Comparison of ENCODE assay signal across 1 cellular context in genomic region chr9:114908104-114908621, GRCh38.
TF ChIP-seq lines count a peak whose summit lies in the region.

No MANE protein-coding gene starts in this region.

TF ChIP-seq in HepG2, 621 proteins besides CTCF, POLR2A, EP300 and RAD21 (continued from another document):
- TF ChIP-seq, protein P1, sequence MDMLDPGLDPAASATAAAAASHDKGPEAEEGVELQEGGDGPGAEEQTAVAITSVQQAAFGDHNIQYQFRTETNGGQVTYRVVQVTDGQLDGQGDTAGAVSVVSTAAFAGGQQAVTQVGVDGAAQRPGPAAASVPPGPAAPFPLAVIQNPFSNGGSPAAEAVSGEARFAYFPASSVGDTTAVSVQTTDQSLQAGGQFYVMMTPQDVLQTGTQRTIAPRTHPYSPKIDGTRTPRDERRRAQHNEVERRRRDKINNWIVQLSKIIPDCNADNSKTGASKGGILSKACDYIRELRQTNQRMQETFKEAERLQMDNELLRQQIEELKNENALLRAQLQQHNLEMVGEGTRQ (IDR thresholded peaks at IDR 0.05; ENCODE audit: low read depth, low read length), result no peak
- TF ChIP-seq, protein P1 (CRISPR knock-in tag; IDR thresholded peaks at IDR 0.05; ENCODE audit: borderline replicate concordance), result no peak
- TF ChIP-seq, protein P2, sequence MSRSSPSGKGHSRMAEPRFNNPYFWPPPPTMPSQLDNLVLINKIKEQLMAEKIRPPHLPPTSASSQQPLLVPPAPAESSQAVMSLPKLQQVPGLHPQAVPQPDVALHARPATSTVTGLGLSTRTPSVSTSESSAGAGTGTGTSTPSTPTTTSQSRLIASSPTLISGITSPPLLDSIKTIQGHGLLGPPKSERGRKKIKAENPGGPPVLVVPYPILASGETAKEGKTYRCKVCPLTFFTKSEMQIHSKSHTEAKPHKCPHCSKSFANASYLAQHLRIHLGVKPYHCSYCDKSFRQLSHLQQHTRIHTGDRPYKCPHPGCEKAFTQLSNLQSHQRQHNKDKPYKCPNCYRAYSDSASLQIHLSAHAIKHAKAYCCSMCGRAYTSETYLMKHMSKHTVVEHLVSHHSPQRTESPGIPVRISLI (CRISPR knock-in tag; IDR thresholded peaks at IDR 0.05; ENCODE audit: borderline replicate concordance), result no peak
- TF ChIP-seq ZNF800 (CRISPR knock-in tag; IDR thresholded peaks at IDR 0.05) (no peak), GATAD2A (CRISPR knock-in tag; IDR thresholded peaks at IDR 0.05) (peak; percentile 94), ZC3H4 (CRISPR knock-in tag; IDR thresholded peaks at IDR 0.05; ENCODE audit: borderline replicate concordance) (no peak), ZFAT (CRISPR knock-in tag; conservative IDR thresholded peaks at IDR 0.05) (no peak), CEBPG (CRISPR knock-in tag; IDR thresholded peaks at IDR 0.05) (0 out of 2 replicates have a peak, but pooled peaks have one; percentile 18), HCFC1 (IDR thresholded peaks at IDR 0.05; ENCODE audit: low read depth, low read length) (no peak), ZNF160 (CRISPR knock-in tag; IDR thresholded peaks at IDR 0.05) (no peak), ZNF569 (CRISPR knock-in tag; IDR thresholded peaks at IDR 0.05; ENCODE audit: borderline replicate concordance) (no peak), DNMT3B (CRISPR knock-in tag; conservative IDR thresholded peaks at IDR 0.05) (no peak), ZBTB7A (CRISPR knock-in tag; IDR thresholded peaks at IDR 0.05) (no peak), ARID5B (CRISPR knock-in tag; IDR thresholded peaks at IDR 0.05) (peak; percentile 93), ZSCAN31 (CRISPR knock-in tag; IDR thresholded peaks at IDR 0.05; ENCODE audit: low read depth) (no peak)
- TF ChIP-seq, protein P3, sequence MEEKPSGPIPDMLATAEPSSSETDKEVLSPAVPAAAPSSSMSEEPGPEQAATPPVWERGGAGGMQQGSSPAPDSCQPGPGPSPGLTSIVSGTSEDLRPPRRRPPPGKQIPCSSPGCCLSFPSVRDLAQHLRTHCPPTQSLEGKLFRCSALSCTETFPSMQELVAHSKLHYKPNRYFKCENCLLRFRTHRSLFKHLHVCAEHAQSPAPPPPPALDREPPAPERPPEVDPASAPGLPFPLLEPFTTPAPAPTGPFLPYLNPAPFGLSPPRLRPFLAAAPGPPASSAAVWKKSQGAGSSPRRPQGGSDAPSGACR (CRISPR knock-in tag; IDR thresholded peaks at IDR 0.05), result no peak
- TF ChIP-seq, protein P4, sequence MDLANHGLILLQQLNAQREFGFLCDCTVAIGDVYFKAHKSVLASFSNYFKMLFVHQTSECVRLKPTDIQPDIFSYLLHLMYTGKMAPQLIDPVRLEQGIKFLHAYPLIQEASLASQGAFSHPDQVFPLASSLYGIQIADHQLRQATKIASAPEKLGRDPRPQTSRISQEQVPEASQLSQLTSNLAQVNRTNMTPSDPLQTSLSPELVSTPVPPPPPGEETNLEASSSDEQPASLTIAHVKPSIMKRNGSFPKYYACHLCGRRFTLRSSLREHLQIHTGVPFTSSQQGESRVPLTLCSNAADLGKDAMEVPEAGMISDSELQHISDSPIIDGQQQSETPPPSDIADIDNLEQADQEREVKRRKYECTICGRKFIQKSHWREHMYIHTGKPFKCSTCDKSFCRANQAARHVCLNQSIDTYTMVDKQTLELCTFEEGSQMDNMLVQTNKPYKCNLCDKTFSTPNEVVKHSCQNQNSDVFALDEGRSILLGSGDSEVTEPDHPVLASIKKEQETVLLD (CRISPR knock-in tag; IDR thresholded peaks at IDR 0.05; ENCODE audit: low read depth), result no peak
